In the genomic region with DNA sequence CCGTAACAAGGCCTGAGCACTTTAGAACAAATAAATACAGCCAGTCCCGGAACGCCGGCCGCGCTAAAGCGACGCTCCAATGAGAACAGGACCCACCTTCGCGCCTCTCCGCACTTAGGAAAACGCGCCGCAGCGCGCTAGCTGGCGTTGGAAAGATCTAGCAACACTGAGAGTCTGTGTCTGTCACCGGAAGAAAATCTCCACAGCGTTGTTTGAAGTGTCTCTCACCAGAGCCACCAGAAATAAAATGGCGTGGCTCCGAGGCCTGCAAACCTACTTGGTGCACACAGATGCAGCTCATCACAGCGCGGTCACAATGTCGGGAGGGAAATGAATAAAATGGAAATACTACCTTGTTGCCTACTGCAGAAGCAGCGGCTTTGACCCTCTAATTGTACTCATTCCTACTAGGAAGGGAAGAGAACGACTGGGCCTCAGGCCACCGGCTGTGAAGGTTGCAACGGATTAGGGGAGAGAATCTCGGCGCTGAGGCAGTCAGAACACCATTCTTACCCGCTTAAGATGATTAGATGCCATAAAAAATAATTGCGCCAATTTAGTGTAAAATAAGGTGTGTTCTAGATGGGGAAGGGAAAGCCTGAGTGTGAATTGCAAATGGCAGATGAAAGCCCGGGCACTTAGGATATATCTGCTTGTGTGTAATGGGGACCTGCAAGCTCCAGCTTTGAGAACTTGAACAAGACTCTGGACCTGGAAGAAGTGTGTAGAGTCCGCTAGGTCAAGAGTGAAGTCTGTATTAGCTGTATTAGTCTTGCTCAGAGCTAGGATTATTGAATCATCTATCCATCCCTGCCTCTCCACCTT, we compare ENCODE assay signal across 14 cellular contexts. TPM values are rescaled to one million over a fixed set of nuclear protein-coding genes. Genes with fewer than 3 reads are reported as not detected.
DNase-seq lines count a peak whose midpoint lies in the region; ATAC-seq lines count a peak whose summit lies in the region.
"Had no signal": no experiment of that assay in that cellular context is flagged by ENCODE, and none has a peak within 500 bp of the region (broad histone marks: within the 10 kb centered on the region; RNA-seq: fewer than 3 reads in every experiment).

No MANE protein-coding gene starts in this region.

- H3K9me3 Mint-ChIP-seq in activated T-cell treated with anti-CD3 and anti-CD28 coated beads, Interleukin-2, amount 50 U/mL, for 72 hours, result no peaks in the 10 kb centered on the region
- peaks cover 5% of the 10 kb centered on the region for H3K9me3 Mint-ChIP-seq in activated T-cell treated with anti-CD3 and anti-CD28 coated beads, Interleukin-2, amount 50 U/mL, for 4 hours
- no peaks in the 10 kb centered on the region for H3K9me3 Mint-ChIP-seq in activated CD8-positive, alpha-beta T cell treated with anti-CD3 and anti-CD28 coated beads, Interleukin-2, amount 10 ng/mL, durations not matched to agents 7 days and 5 days (ENCODE audit: insufficient read depth)

- H3K4me3 ChIP-seq in iPS-18c (ENCODE audit: insufficient read depth, low read depth, low read length), result peak overlapping the region; percentile 40; the same call in 1 of the 2 replicates
- H3K4me3 ChIP-seq: vagina had no signal

- peaks cover 7% of the 10 kb centered on the region in 2 donors for H3K36me3 Mint-ChIP-seq in activated T-cell treated with anti-CD3 and anti-CD28 coated beads, Interleukin-2, amount 50 U/mL, for 72 hours (ENCODE audit: insufficient read depth in 2 of 2)
- H3K36me3 Mint-ChIP-seq in activated T-cell treated with anti-CD3 and anti-CD28 coated beads, Interleukin-2, amount 50 U/mL, for 4 hours (ENCODE audit: insufficient read depth), result peaks cover 1% of the 10 kb centered on the region
- H3K36me3 Mint-ChIP-seq in activated CD8-positive, alpha-beta T cell treated with anti-CD3 and anti-CD28 coated beads, Interleukin-2, amount 10 ng/mL, durations not matched to agents 7 days and 5 days (ENCODE audit: low read depth), result peaks cover 5% of the 10 kb centered on the region
- H3K36me3 Mint-ChIP-seq: activated CD8-positive, alpha-beta memory T cell treated with anti-CD3 and anti-CD28 coated beads, Interleukin-2, amount 10 ng/mL, durations not matched to agents 7 days and 5 days had no signal

- peaks cover 2% of the 10 kb centered on the region for H3K9me3 ChIP-seq in iPS-18c (ENCODE audit: control insufficient read depth, insufficient read depth, low read length)
- H3K9me3 ChIP-seq: vagina had no signal

- peaks cover 53% of the 10 kb centered on the region for H3K4me1 Mint-ChIP-seq in activated T-cell treated with anti-CD3 and anti-CD28 coated beads, Interleukin-2, amount 50 U/mL, for 72 hours (ENCODE audit: low read depth)
- peaks cover 43% of the 10 kb centered on the region for H3K4me1 Mint-ChIP-seq in activated T-cell treated with anti-CD3 and anti-CD28 coated beads, Interleukin-2, amount 50 U/mL, for 4 hours (ENCODE audit: low read depth)
- H3K4me1 Mint-ChIP-seq in activated CD8-positive, alpha-beta T cell treated with anti-CD3 and anti-CD28 coated beads, Interleukin-2, amount 10 ng/mL, durations not matched to agents 7 days and 5 days (ENCODE audit: low read depth), result peaks cover 54% of the 10 kb centered on the region

- DNase-seq in activated T-cell treated with anti-CD3 and anti-CD28 coated beads, Interleukin-2, amount 50 U/mL, for 72 hours, result peak in 1 of 2 donors; percentile 12
- no peak for DNase-seq in activated T-cell treated with anti-CD3 and anti-CD28 coated beads, Interleukin-2, amount 50 U/mL, for 4 hours
- no peak for DNase-seq in activated CD8-positive, alpha-beta T cell treated with anti-CD3 and anti-CD28 coated beads, Interleukin-2, amount 10 ng/mL, durations not matched to agents 7 days and 5 days
- peak; percentile 7 for DNase-seq in stimulated activated naive CD8-positive, alpha-beta T cell treated with anti-CD3 and anti-CD28 coated beads, Interleukin-15, Interleukin-2, amounts not matched to agents 100 U/mL and 50 U/mL, for 24 hours
- no peak for DNase-seq in NCI-H2029 (lab: John Stamatoyannopoulos, UW)
- DNase-seq: activated CD8-positive, alpha-beta memory T cell treated with anti-CD3 and anti-CD28 coated beads, Interleukin-2, amount 10 ng/mL, durations not matched to agents 7 days and 5 days; DND-41; NCI-H2107; SW 1271 had no signal

- CTCF ChIA-PET in activated CD8-positive, alpha-beta T cell treated with anti-CD3 and anti-CD28 coated beads, Interleukin-2, amount 10 ng/mL, durations not matched to agents 7 days and 5 days (lab: Charles Lee), result interaction anchor here (1.1 to 2.4 kb wide), 6 partner anchors 10 to 190 kb away, joined by 3 to 9 read pairs (median 5); no protein-coding TSS in a partner anchor

- no peak for ATAC-seq in activated T-cell treated with anti-CD3 and anti-CD28 coated beads, Interleukin-2, amount 50 U/mL, for 72 hours (replicated peaks in 1 of 2)
- ATAC-seq in activated T-cell treated with anti-CD3 and anti-CD28 coated beads, Interleukin-2, amount 50 U/mL, for 4 hours, result no peak
- ATAC-seq in activated CD8-positive, alpha-beta T cell treated with anti-CD3 and anti-CD28 coated beads, Interleukin-2, amount 10 ng/mL, durations not matched to agents 7 days and 5 days, result no peak
- ATAC-seq in stimulated activated naive CD8-positive, alpha-beta T cell treated with anti-CD3 and anti-CD28 coated beads, Interleukin-15, Interleukin-2, amounts not matched to agents 100 U/mL and 50 U/mL, for 24 hours, result no peak
- no peak for ATAC-seq in GM18868 (IDR thresholded peaks at IDR 0.05; ENCODE audit: unreplicated experiment)
- ATAC-seq in HG03095 (IDR thresholded peaks at IDR 0.05; ENCODE audit: unreplicated experiment), result no peak
- ATAC-seq: activated CD8-positive, alpha-beta memory T cell treated with anti-CD3 and anti-CD28 coated beads, Interleukin-2, amount 10 ng/mL, durations not matched to agents 7 days and 5 days had no signal

- peak overlapping the region; percentile 74 to 76 for H3K4me3 Mint-ChIP-seq in activated T-cell treated with anti-CD3 and anti-CD28 coated beads, Interleukin-2, amount 50 U/mL, for 72 hours
- H3K4me3 Mint-ChIP-seq in activated T-cell treated with anti-CD3 and anti-CD28 coated beads, Interleukin-2, amount 50 U/mL, for 4 hours, result no peak overlapping the region
- H3K4me3 Mint-ChIP-seq in activated CD8-positive, alpha-beta T cell treated with anti-CD3 and anti-CD28 coated beads, Interleukin-2, amount 10 ng/mL, durations not matched to agents 7 days and 5 days, result peak overlapping the region; percentile 25

- POLR2A ChIA-PET in activated CD8-positive, alpha-beta T cell treated with anti-CD3 and anti-CD28 coated beads, Interleukin-2, amount 10 ng/mL, durations not matched to agents 7 days and 5 days (lab: Charles Lee), result interaction anchor here (1.3 kb wide), 1 partner anchor 226 kb away, joined by 3 read pairs; a partner anchor contains a TSS

- H3K27me3 Mint-ChIP-seq in activated T-cell treated with anti-CD3 and anti-CD28 coated beads, Interleukin-2, amount 50 U/mL, for 72 hours (ENCODE audit: low read depth), result peaks cover 92% of the 10 kb centered on the region
- peaks cover 87% of the 10 kb centered on the region for H3K27me3 Mint-ChIP-seq in activated T-cell treated with anti-CD3 and anti-CD28 coated beads, Interleukin-2, amount 50 U/mL, for 4 hours (ENCODE audit: low read depth)
- H3K27me3 Mint-ChIP-seq in activated CD8-positive, alpha-beta T cell treated with anti-CD3 and anti-CD28 coated beads, Interleukin-2, amount 10 ng/mL, durations not matched to agents 7 days and 5 days (ENCODE audit: low read depth), result peaks cover 83% of the 10 kb centered on the region

- H3K27ac Mint-ChIP-seq in activated T-cell treated with anti-CD3 and anti-CD28 coated beads, Interleukin-2, amount 50 U/mL, for 72 hours, result no peak overlapping the region
- peak overlapping the region; percentile 57 for H3K27ac Mint-ChIP-seq in activated CD8-positive, alpha-beta T cell treated with anti-CD3 and anti-CD28 coated beads, Interleukin-2, amount 10 ng/mL, durations not matched to agents 7 days and 5 days
- H3K27ac Mint-ChIP-seq: activated CD8-positive, alpha-beta memory T cell treated with anti-CD3 and anti-CD28 coated beads, Interleukin-2, amount 10 ng/mL, durations not matched to agents 7 days and 5 days had no signal

RNA-seq across cellular contexts. Expression of a gene that starts 4.5 kb away (rescaled TPM):
- under 1 TPM; 0.23 to 0.26 TPM for total RNA-seq in activated T-cell treated with anti-CD3 and anti-CD28 coated beads, Interleukin-2, amount 50 U/mL, for 72 hours
- total RNA-seq in activated T-cell treated with anti-CD3 and anti-CD28 coated beads, Interleukin-2, amount 50 U/mL, for 4 hours, result under 1 TPM in 1 of 3 donors, not detected in 2; 0.11 TPM
- total RNA-seq in activated CD8-positive, alpha-beta T cell treated with anti-CD3 and anti-CD28 coated beads, Interleukin-2, amount 10 ng/mL, durations not matched to agents 7 days and 5 days, result not detected
- total RNA-seq: mesenteric fat pad, vagina had no signal
